ENCODE assay signal across 9 cellular contexts in the genomic region with DNA sequence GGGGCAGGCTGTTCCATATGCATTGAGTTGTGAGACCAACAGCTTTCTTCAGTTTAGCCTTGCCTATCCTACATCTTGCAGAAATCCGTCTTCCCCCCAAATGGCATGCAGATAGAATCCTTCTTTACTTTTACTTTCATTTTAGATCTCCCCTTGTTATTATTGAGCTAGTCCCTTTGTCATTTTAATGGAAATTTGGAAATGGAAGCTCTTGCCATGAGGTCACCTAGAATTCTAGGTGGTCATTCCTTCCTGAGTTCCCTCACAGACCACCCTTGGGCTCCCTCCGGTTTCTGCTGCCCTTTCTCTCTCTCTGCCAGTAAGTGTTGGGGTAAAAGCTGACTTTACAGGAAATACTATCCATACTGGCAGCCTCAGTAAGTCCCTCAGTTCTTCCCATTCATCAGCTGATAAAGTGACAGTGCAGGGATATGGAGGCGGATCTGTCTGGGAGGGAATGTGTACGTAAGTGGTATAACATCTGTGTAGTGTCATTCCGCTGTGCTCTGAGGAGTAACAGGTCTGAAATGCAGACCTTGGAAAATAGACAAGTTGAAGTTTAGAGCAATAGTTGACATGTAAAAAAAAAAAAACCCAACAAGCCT. TPM values are rescaled to one million over a fixed set of nuclear protein-coding genes. Genes with fewer than 3 reads are reported as not detected.
A peak's percentile ranks its signal among the peaks of the same experiment; 100 is the strongest.
DNase-seq lines count a peak whose midpoint lies in the region; ATAC-seq and TF ChIP-seq lines count a peak whose summit lies in the region.
"Had no signal": no experiment of that assay in that cellular context is flagged by ENCODE, and none has a peak within 500 bp of the region (broad histone marks: within the 10 kb centered on the region; RNA-seq: fewer than 3 reads in every experiment).

No MANE protein-coding gene starts in this region.

- H3K27me3 ChIP-seq in subcutaneous abdominal adipose tissue (ENCODE audit: control insufficient read depth in 5 of 5, insufficient read depth in 4 of 5, low read length in 5 of 5): no peaks in the 10 kb centered on the region

- H3K4me3 ChIP-seq in subcutaneous abdominal adipose tissue (ENCODE audit: low read depth in 1 of 5, low read length in 5 of 5): peak overlapping the region in 3 of 5 donors; percentile 30 to 36 (median 32)

- POLR2A ChIA-PET in activated B cell treated with CpG ODN at 0.5 μM for 24 hours (lab: Charles Lee): interaction anchor here (0.5 to 22.0 kb wide), 9 partner anchors 12 to 143 kb away, joined by 3 to 1418 read pairs (median 6); no protein-coding TSS in a partner anchor

- H3K27ac Mint-ChIP-seq in activated naive CD4-positive, alpha-beta T cell treated with anti-CD3 and anti-CD28 coated beads for 36 hours: peak overlapping the region; percentile 95
- H3K27ac Mint-ChIP-seq in activated B cell treated with CpG ODN at 0.5 μM for 24 hours: peak overlapping the region; percentile 96
- no peak overlapping the region for H3K27ac Mint-ChIP-seq in progenitor cell of endocrine pancreas

- ATAC-seq in activated B cell treated with CpG ODN at 0.5 μM for 24 hours (ENCODE audit: low read depth): no peak

- H3K4me3 Mint-ChIP-seq in activated naive CD4-positive, alpha-beta T cell treated with anti-CD3 and anti-CD28 coated beads for 36 hours: peak overlapping the region; percentile 77
- H3K4me3 Mint-ChIP-seq in activated B cell treated with CpG ODN at 0.5 μM for 24 hours (peak overlapping the region; percentile 72), progenitor cell of endocrine pancreas (ENCODE audit: low read depth) (no peak overlapping the region)

- H3K4me1 ChIP-seq in subcutaneous abdominal adipose tissue (ENCODE audit: control insufficient read depth in 5 of 5, insufficient read depth in 5 of 5, low read length in 5 of 5): peaks cover 4 to 59% (median 44%) of the 10 kb centered on the region in 5 donors

- no peaks in the 10 kb centered on the region for H3K36me3 ChIP-seq in subcutaneous abdominal adipose tissue (ENCODE audit: control insufficient read depth in 5 of 5, insufficient read depth in 5 of 5, low read length in 5 of 5)

- CTCF ChIA-PET in activated naive CD4-positive, alpha-beta T cell treated with anti-CD3 and anti-CD28 coated beads for 36 hours (lab: Charles Lee): interaction anchor here (0.7 to 3.1 kb wide), 18 partner anchors 9 to 160 kb away, joined by 3 to 25 read pairs (median 4); partner anchors contain the start of gene ARHGAP25
- CTCF ChIA-PET in activated B cell treated with CpG ODN at 0.5 μM for 24 hours (lab: Charles Lee): interaction anchor here (1.1 to 3.5 kb wide), 7 partner anchors 10 to 161 kb away, joined by 3 to 29 read pairs (median 4); partner anchors contain the start of gene ARHGAP25

- no peak overlapping the region for H3K27ac ChIP-seq in subcutaneous abdominal adipose tissue (ENCODE audit: low read depth, low read length)

- no peak for DNase-seq in activated naive CD4-positive, alpha-beta T cell treated with anti-CD3 and anti-CD28 coated beads for 36 hours
- no peak for DNase-seq in activated naive CD4-positive, alpha-beta T cell treated with Interleukin-2 at 50 U/mL for 16 hours
- no peak for DNase-seq in activated B cell treated with CpG ODN at 0.5 μM for 24 hours
- DNase-seq in hepatic stellate cell (ENCODE audit: low spot score): peak; percentile 47
- no peak for DNase-seq in HuH-7 (ENCODE audit: low spot score)
- no peak for DNase-seq in progenitor cell of endocrine pancreas (ENCODE audit: low spot score, unreplicated experiment)
- no peak for DNase-seq in iPS-NIHi11 (ENCODE audit: low spot score)
- DNase-seq: NCI-H187 had no signal

- no peaks in the 10 kb centered on the region for H3K27me3 Mint-ChIP-seq in activated naive CD4-positive, alpha-beta T cell treated with anti-CD3 and anti-CD28 coated beads for 36 hours (ENCODE audit: low read depth)
- H3K27me3 Mint-ChIP-seq in activated B cell treated with CpG ODN at 0.5 μM for 24 hours (no peaks in the 10 kb centered on the region), progenitor cell of endocrine pancreas (peaks cover 8% of the 10 kb centered on the region)

- intact Hi-C loops in activated naive CD4-positive, alpha-beta T cell treated with anti-CD3 and anti-CD28 coated beads for 36 hours (cut with micrococcal nuclease): loop anchor here (5.0 to 10.0 kb wide), 2 partner anchors 513 to 1320 kb away; partner anchors contain the start of genes PCBP1 and PPP3R1
- intact Hi-C loops in activated B cell treated with CpG ODN at 0.5 μM for 24 hours (cut with micrococcal nuclease): no loop called here

- TF ChIP-seq CTCF in activated B cell treated with CpG ODN at 0.5 μM for 24 hours (IDR thresholded peaks at IDR 0.05): no peak
- TF ChIP-seq CTCF in progenitor cell of endocrine pancreas (IDR thresholded peaks at IDR 0.05; ENCODE audit: unreplicated experiment): no peak

- no peaks in the 10 kb centered on the region for H3K9me3 ChIP-seq in subcutaneous abdominal adipose tissue (ENCODE audit: control insufficient read depth in 5 of 5, low read length in 5 of 5)

- peaks cover 8% of the 10 kb centered on the region for H3K36me3 Mint-ChIP-seq in activated naive CD4-positive, alpha-beta T cell treated with anti-CD3 and anti-CD28 coated beads for 36 hours (ENCODE audit: low read depth)
- H3K36me3 Mint-ChIP-seq in activated B cell treated with CpG ODN at 0.5 μM for 24 hours (ENCODE audit: low read depth) (peaks cover 4% of the 10 kb centered on the region), progenitor cell of endocrine pancreas (ENCODE audit: insufficient read depth) (no peaks in the 10 kb centered on the region)

- peak overlapping the region in 1 of 5 donors; percentile 25 for H3K9ac ChIP-seq in subcutaneous abdominal adipose tissue (ENCODE audit: low read length in 5 of 5)

- peaks cover 96% of the 10 kb centered on the region for H3K4me1 Mint-ChIP-seq in activated naive CD4-positive, alpha-beta T cell treated with anti-CD3 and anti-CD28 coated beads for 36 hours (ENCODE audit: low read depth)
- H3K4me1 Mint-ChIP-seq in activated B cell treated with CpG ODN at 0.5 μM for 24 hours: peaks cover 95% of the 10 kb centered on the region
- peaks cover 5% of the 10 kb centered on the region for H3K4me1 Mint-ChIP-seq in progenitor cell of endocrine pancreas (ENCODE audit: low read depth)

- no peaks in the 10 kb centered on the region for H3K9me3 Mint-ChIP-seq in activated naive CD4-positive, alpha-beta T cell treated with anti-CD3 and anti-CD28 coated beads for 36 hours
- no peaks in the 10 kb centered on the region for H3K9me3 Mint-ChIP-seq in activated B cell treated with CpG ODN at 0.5 μM for 24 hours
- H3K9me3 Mint-ChIP-seq in progenitor cell of endocrine pancreas (ENCODE audit: low read depth): no peaks in the 10 kb centered on the region

RNA-seq across cellular contexts. Expression of gene ARHGAP25, which starts 30.3 kb away (rescaled TPM):
- total RNA-seq in activated naive CD4-positive, alpha-beta T cell treated with anti-CD3 and anti-CD28 coated beads for 36 hours: 10 to 100 TPM; 43.0 to 46.7 TPM
- total RNA-seq in activated B cell treated with CpG ODN at 0.5 μM for 24 hours: 324 and 336 TPM in 2 replicates
- total RNA-seq in progenitor cell of endocrine pancreas: 1.3 and 1.8 TPM in 2 replicates

Comparison
In these comparisons a context has a peak if more than half of its experiments do, and no peak if none do; other contexts are left out.
1. RNA of gene ARHGAP25, which starts 30.3 kb away (total RNA-seq): 324 to 336 TPM in activated B cell treated with CpG ODN at 0.5 μM for 24 hours and 43.0 to 46.7 TPM in activated naive CD4-positive, alpha-beta T cell treated with anti-CD3 and anti-CD28 coated beads for 36 hours; 1.3 to 1.8 TPM in progenitor cell of endocrine pancreas; every median in the first group is over 10 times any median in the second.